Comparison of ENCODE assay signal across 1 cellular context in genomic region chr5:149422429-149423286, GRCh38.
A peak's percentile ranks its signal among the peaks of the same experiment; 100 is the strongest.
TF ChIP-seq lines count a peak whose summit lies in the region.

No MANE protein-coding gene starts in this region.

TF ChIP-seq in HepG2, 621 proteins besides CTCF, POLR2A, EP300 and RAD21 (continued from another document and continues in another):
- TF ChIP-seq ZNF318 (CRISPR knock-in tag; IDR thresholded peaks at IDR 0.05) (0 out of 2 replicates have a peak, but pooled peaks have one; percentile 31), HOXA9 (CRISPR knock-in tag; IDR thresholded peaks at IDR 0.05; ENCODE audit: borderline replicate concordance) (no peak), EZH2 (conservative IDR thresholded peaks at IDR 0.05; ENCODE audit: low read depth, low read length) (no peak), CBX5 (CRISPR knock-in tag; IDR thresholded peaks at IDR 0.05; ENCODE audit: borderline replicate concordance) (peak; percentile 19; the same call in 1 of the 2 replicates), ZFP1 (CRISPR knock-in tag; IDR thresholded peaks at IDR 0.05) (no peak), NR3C1 (CRISPR knock-in tag; IDR thresholded peaks at IDR 0.05) (no peak), GZF1 (CRISPR knock-in tag; IDR thresholded peaks at IDR 0.05) (no peak), ZNF557 (CRISPR knock-in tag; IDR thresholded peaks at IDR 0.05) (no peak), HBP1 (CRISPR knock-in tag; IDR thresholded peaks at IDR 0.05; ENCODE audit: low read depth) (no peak), SNAPC5 (CRISPR knock-in tag; IDR thresholded peaks at IDR 0.05; ENCODE audit: borderline replicate concordance) (no peak; the same call in 1 of the 2 replicates), ZNF350 (CRISPR knock-in tag; IDR thresholded peaks at IDR 0.05; ENCODE audit: borderline replicate concordance, low read depth) (peak; percentile 38; the same call in 1 of the 2 replicates), SOX13 (IDR thresholded peaks at IDR 0.05) (no peak), SOX13 (CRISPR knock-in tag; conservative IDR thresholded peaks at IDR 0.05 in 1 of 2, IDR thresholded peaks at IDR 0.05 in 1 of 2) (no peak), CENPX (CRISPR knock-in tag; IDR thresholded peaks at IDR 0.05) (no peak), ZNF569 (CRISPR knock-in tag; IDR thresholded peaks at IDR 0.05; ENCODE audit: borderline replicate concordance) (no peak), ZNF430 (CRISPR knock-in tag; IDR thresholded peaks at IDR 0.05) (no peak), ZNF703 (CRISPR knock-in tag; IDR thresholded peaks at IDR 0.05; ENCODE audit: borderline replicate concordance) (no peak), ZNF101 (CRISPR knock-in tag; IDR thresholded peaks at IDR 0.05; ENCODE audit: borderline replicate concordance, low read depth) (no peak), HOMEZ (CRISPR knock-in tag; IDR thresholded peaks at IDR 0.05; ENCODE audit: low read depth) (no peak), KDM1A (CRISPR knock-in tag; IDR thresholded peaks at IDR 0.05) (0 out of 2 replicates have a peak, but pooled peaks have one; percentile 23), HMG20B (CRISPR knock-in tag; conservative IDR thresholded peaks at IDR 0.05) (no peak), TCF12 (IDR thresholded peaks at IDR 0.05) (no peak), TCF12 (CRISPR knock-in tag; IDR thresholded peaks at IDR 0.05) (no peak), ATF2 (CRISPR knock-in tag; IDR thresholded peaks at IDR 0.05) (no peak), NFKBIZ (CRISPR knock-in tag; IDR thresholded peaks at IDR 0.05) (no peak), YEATS4 (CRISPR knock-in tag; IDR thresholded peaks at IDR 0.05; ENCODE audit: borderline replicate concordance) (peak; percentile 43; the same call in 1 of the 2 replicates), HOXD1 (CRISPR knock-in tag; IDR thresholded peaks at IDR 0.05) (peak; percentile 97), SP2 (CRISPR knock-in tag; IDR thresholded peaks at IDR 0.05) (no peak), ZNF20 (CRISPR knock-in tag; IDR thresholded peaks at IDR 0.05) (no peak), ZNF776 (CRISPR knock-in tag; IDR thresholded peaks at IDR 0.05) (no peak), ZBTB4 (CRISPR knock-in tag; IDR thresholded peaks at IDR 0.05; ENCODE audit: borderline replicate concordance) (no peak), PHF8 (CRISPR knock-in tag; IDR thresholded peaks at IDR 0.05) (no peak), ZNF264 (CRISPR knock-in tag; IDR thresholded peaks at IDR 0.05) (no peak), ZNF790 (CRISPR knock-in tag; IDR thresholded peaks at IDR 0.05; ENCODE audit: borderline replicate concordance) (no peak), GLMP (CRISPR knock-in tag; IDR thresholded peaks at IDR 0.05; ENCODE audit: borderline replicate concordance) (no peak), KLF6 (CRISPR knock-in tag; IDR thresholded peaks at IDR 0.05) (no peak), HDAC2 (CRISPR knock-in tag; IDR thresholded peaks at IDR 0.05) (peak; percentile 72; the same call in 1 of the 2 replicates), E2F5 (CRISPR knock-in tag; conservative IDR thresholded peaks at IDR 0.05) (no peak), REXO4 (CRISPR knock-in tag; IDR thresholded peaks at IDR 0.05; ENCODE audit: borderline replicate concordance) (no peak), ZFYVE20 (CRISPR knock-in tag; IDR thresholded peaks at IDR 0.05; ENCODE audit: borderline replicate concordance, low read depth) (no peak), GABPA (IDR thresholded peaks at IDR 0.05; ENCODE audit: low read depth, low read length) (no peak), GABPA (CRISPR knock-in tag; IDR thresholded peaks at IDR 0.05; ENCODE audit: low read depth) (peak; percentile 54; the same call in 1 of the 2 replicates), ZNF7 (CRISPR knock-in tag; IDR thresholded peaks at IDR 0.05) (no peak), ADNP (CRISPR knock-in tag; IDR thresholded peaks at IDR 0.05) (no peak), TFE3 (CRISPR knock-in tag; IDR thresholded peaks at IDR 0.05) (no peak)
